11 cellular contexts compared by ENCODE assay signal in the genomic region with DNA sequence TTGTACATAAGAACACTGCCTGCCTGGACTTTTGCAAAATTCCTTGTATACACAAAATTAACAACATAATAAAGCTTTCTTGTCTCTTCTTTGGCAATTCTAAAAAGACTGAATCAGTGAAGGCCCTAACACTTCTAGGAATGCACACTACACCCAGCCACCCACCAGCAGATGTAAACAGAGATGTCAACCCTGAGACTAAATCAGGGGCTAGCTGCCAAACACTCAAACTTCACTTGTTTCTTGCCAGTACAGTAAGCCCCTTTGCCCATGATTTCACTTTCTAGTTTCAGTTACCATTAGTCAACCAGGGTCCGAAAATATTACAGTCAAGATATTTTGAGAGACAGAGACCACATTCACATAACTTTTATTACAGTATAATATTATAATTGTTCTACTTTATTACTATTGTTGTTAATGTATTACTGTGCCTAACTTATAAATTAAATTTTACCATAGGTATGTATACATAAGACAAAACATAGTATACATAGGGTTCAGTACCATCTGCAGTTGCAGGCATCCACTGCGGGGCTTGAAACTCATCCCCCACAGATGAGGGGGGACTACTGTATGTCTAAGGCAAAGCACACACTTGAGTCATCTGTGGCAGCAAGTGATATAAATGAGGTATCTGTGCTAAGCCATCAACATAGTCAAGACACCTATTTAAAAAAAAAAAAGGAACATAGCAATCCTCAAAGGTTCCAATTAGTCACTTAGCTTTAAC. TPM values are rescaled to one million over a fixed set of nuclear protein-coding genes. Genes with fewer than 3 reads are reported as not detected.
DNase-seq lines count a peak whose midpoint lies in the region; ATAC-seq, FAIRE-seq and TF ChIP-seq lines count a peak whose summit lies in the region.
"Had no signal": no experiment of that assay in that cellular context is flagged by ENCODE, and none has a peak within 500 bp of the region (broad histone marks: within the 10 kb centered on the region; RNA-seq: fewer than 3 reads in every experiment).

No MANE protein-coding gene starts in this region.

- no peaks in the 10 kb centered on the region for H3K9me3 Mint-ChIP-seq in astrocyte (ENCODE audit: unreplicated experiment)

- WGBS in mesodermal cell (ENCODE audit: insufficient coverage in 2 of 2), 2 experiments, result no CpG with 5 or more reads among the region's 2 CpGs

- DNase-seq in AG08396 (ENCODE audit: low spot score) (peak; percentile 13), GM19239 (ENCODE audit: insufficient read length, low spot score) (no peak), astrocyte (ENCODE audit: low read depth) (peak; percentile 36), SHP77 (lab: John Stamatoyannopoulos, UW) (no peak), left lobe of liver (ENCODE audit: low spot score) (no peak), uterus (no peak), sciatic nerve (ENCODE audit: low spot score) (no peak)
- DNase-seq: amygdala, NCI-H2227 treated with DMSO at 0.1 percent for 48 hours, SHP77 treated with DMSO at 0.1 percent for 48 hours had no signal

- H2AFZ ChIP-seq in astrocyte (ENCODE audit: low read depth, low read length), result no peak overlapping the region

- H3K36me3 Mint-ChIP-seq in astrocyte (ENCODE audit: low read depth, unreplicated experiment), result peaks cover 2% of the 10 kb centered on the region

- H3K36me3 ChIP-seq in astrocyte (ENCODE audit: insufficient read depth, low read length) (no peaks in the 10 kb centered on the region), mesodermal cell (ENCODE audit: control insufficient read depth, insufficient read depth, low read length) (peaks cover 4% of the 10 kb centered on the region), uterus (no peaks in the 10 kb centered on the region)

- H3K4me1 Mint-ChIP-seq in astrocyte (ENCODE audit: low read depth, unreplicated experiment), result peaks cover 29% of the 10 kb centered on the region

- H3K27ac ChIP-seq in astrocyte (ENCODE audit: low read depth, low read length) (peak overlapping the region; percentile 22), mesodermal cell (ENCODE audit: low read depth, low read length, severe bottlenecking) (peak overlapping the region; percentile 75), uterus (peak overlapping the region in 1 of 2 donors; percentile 40)

- H3K79me2 ChIP-seq in astrocyte (ENCODE audit: insufficient read depth, low read length), result peaks cover 69% of the 10 kb centered on the region

- no peaks in the 10 kb centered on the region for H3K27me3 ChIP-seq in astrocyte (ENCODE audit: insufficient read depth, low read length)
- H3K27me3 ChIP-seq in uterus, result no peaks in the 10 kb centered on the region

- H3K9me3 ChIP-seq in astrocyte (ENCODE audit: insufficient read depth, low read depth, low read length) (no peaks in the 10 kb centered on the region), mesodermal cell (ENCODE audit: control insufficient read depth, low read length) (no peaks in the 10 kb centered on the region), uterus (no peaks in the 10 kb centered on the region)

- H3K27ac Mint-ChIP-seq in astrocyte (ENCODE audit: unreplicated experiment), result peak overlapping the region; percentile 50

- ATAC-seq in left lobe of liver (no peak), sciatic nerve (no peak)

- peaks cover 86% of the 10 kb centered on the region for H4K20me1 ChIP-seq in astrocyte (ENCODE audit: insufficient read depth, low read length)

- H3K4me3 Mint-ChIP-seq in astrocyte (ENCODE audit: unreplicated experiment), result no peak overlapping the region

- H3K27me3 Mint-ChIP-seq in astrocyte (ENCODE audit: low read depth, unreplicated experiment), result no peaks in the 10 kb centered on the region

- TF ChIP-seq CTCF in astrocyte (IDR thresholded peaks at IDR 0.05; ENCODE audit: insufficient read depth, low read depth, low read length) (no peak), uterus (IDR thresholded peaks at IDR 0.05) (no peak)

- FAIRE-seq in GM19239 (lab: Jason Lieb, UNC) (peak; percentile 4), astrocyte (lab: Jason Lieb, UNC) (no peak)

- H3K4me3 ChIP-seq in astrocyte (ENCODE audit: insufficient read depth, low read depth, low read length) (no peak overlapping the region), mesodermal cell (ENCODE audit: extremely low read depth, insufficient read depth, low read length, poor library complexity, severe bottlenecking) (no peak overlapping the region), uterus (no peak overlapping the region)

- no peak overlapping the region for H3K9ac ChIP-seq in astrocyte (ENCODE audit: low read length)

- no peak overlapping the region for H3K4me2 ChIP-seq in astrocyte (ENCODE audit: low read length)

- no peak for TF ChIP-seq POLR2A in uterus (IDR thresholded peaks at IDR 0.05)

- intact Hi-C loops in uterus (cut with DNase I; ENCODE audit: low total_unique reads) (no loop called here), sciatic nerve (cut with DNase I) (no loop called here)

- H3K4me1 ChIP-seq in astrocyte (ENCODE audit: insufficient read depth, low read length), result peaks cover 31% of the 10 kb centered on the region
- peaks cover 26% of the 10 kb centered on the region for H3K4me1 ChIP-seq in mesodermal cell (ENCODE audit: control insufficient read depth, insufficient read depth, low read length, poor library complexity, severe bottlenecking)
- peaks cover 7 to 12% of the 10 kb centered on the region in 2 donors for H3K4me1 ChIP-seq in uterus

RNA-seq across cellular contexts. Expression of gene DCAF5, which starts 15.3 kb away (rescaled TPM):
- total RNA-seq in astrocyte, result 54.5 and 54.6 TPM in 2 replicates
- polyA plus RNA-seq in mesodermal cell (2013, experiment 1 of 2), result 36.2 TPM
- polyA plus RNA-seq in mesodermal cell (2013, experiment 2 of 2), result 32.1 TPM
- total RNA-seq in left lobe of liver, result 31.9 TPM
- 10 to 100 TPM; 32.2 to 68.5 (median 60.0) TPM for total RNA-seq in uterus
- total RNA-seq in sciatic nerve, result 42.8 TPM

RNA-seq across cellular contexts. Expression of gene EXD2, which starts 53.7 kb away (rescaled TPM):
- 28.7 and 30.7 TPM in 2 replicates for total RNA-seq in astrocyte
- 15.6 TPM for polyA plus RNA-seq in mesodermal cell (2013, experiment 1 of 2)
- polyA plus RNA-seq in mesodermal cell (2013, experiment 2 of 2), result 17.4 TPM
- total RNA-seq in left lobe of liver, result 8.2 TPM
- 10 to 100 TPM in 3 of 4 donors, 1 to 10 TPM in 1; 4.6 to 52.1 (median 28.3) TPM for total RNA-seq in uterus
- 30.0 TPM for total RNA-seq in sciatic nerve

Comparison
In these comparisons a context has a peak if more than half of its experiments do, and no peak if none do; other contexts are left out.
1. DNase-seq: peak in AG08396 (single experiment) and astrocyte (single experiment); none in GM19239 (single experiment), SHP77 (0 of 2), left lobe of liver (single experiment), uterus (0 of 2) and sciatic nerve (single experiment).